In the genomic region with DNA sequence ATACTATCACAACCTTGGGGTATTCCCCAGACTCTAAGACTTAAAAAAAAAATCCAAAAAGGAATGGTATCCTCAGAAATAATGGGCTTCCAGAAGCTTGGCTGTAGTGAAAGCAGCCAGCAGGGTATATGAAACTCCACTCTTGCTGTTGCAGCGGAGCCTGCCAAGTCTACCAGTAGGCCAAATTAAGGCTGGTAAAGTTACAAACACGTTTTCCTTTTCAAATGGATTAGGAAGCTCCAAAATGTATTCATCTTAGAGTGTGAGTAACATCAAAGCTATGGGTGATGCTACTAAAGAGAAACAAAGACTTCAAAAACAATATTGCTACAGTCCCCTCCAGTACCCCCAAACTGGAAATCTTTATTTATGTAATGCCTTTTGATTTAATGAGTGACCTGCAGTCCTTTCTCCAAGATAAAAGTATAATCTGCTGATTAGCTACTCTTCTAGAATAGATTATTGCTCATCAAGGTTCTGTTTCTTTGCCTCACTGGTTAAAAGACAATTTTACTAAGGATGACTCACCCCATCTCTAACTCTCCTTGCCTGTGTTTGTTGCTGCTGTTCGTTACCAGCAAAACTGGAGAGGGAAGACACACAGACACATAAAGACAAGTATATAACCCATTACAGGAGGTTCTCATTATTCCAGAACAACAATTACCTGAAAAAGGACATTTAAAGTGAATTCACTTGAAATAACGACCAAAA, we compare ENCODE assay signal across 17 cellular contexts.
DNase-seq lines count a peak whose midpoint lies in the region; ATAC-seq, FAIRE-seq and TF ChIP-seq lines count a peak whose summit lies in the region.
"Had no signal": no experiment of that assay in that cellular context is flagged by ENCODE, and none has a peak within 500 bp of the region (broad histone marks: within the 10 kb centered on the region; RNA-seq: fewer than 3 reads in every experiment).

No MANE protein-coding gene starts in this region.

- no peaks in the 10 kb centered on the region for H3K9me1 ChIP-seq in K562 (ENCODE audit: control insufficient read depth, insufficient read depth, low read length)

- H3K4me3 Mint-ChIP-seq in activated CD4-positive, alpha-beta memory T cell treated with anti-CD3 and anti-CD28 coated beads for 36 hours: no peak overlapping the region
- H3K4me3 Mint-ChIP-seq: CD8-positive, alpha-beta memory T cell had no signal

- no peaks in the 10 kb centered on the region for H4K20me1 ChIP-seq in K562 (replicated peaks; ENCODE audit: control insufficient read depth, insufficient read depth, low read length)

- H3K27ac Mint-ChIP-seq in activated CD4-positive, alpha-beta memory T cell treated with anti-CD3 and anti-CD28 coated beads for 36 hours: no peak overlapping the region
- H3K27ac Mint-ChIP-seq: CD8-positive, alpha-beta memory T cell had no signal

- TF ChIP-seq POLR2A in K562 (conservative IDR thresholded peaks at IDR 0.05): no peak

- no peak overlapping the region for H3K9ac ChIP-seq in K562 (ENCODE audit: insufficient read depth in 1 of 2, low read depth in 2 of 2, low read length in 2 of 2)

- DNase-seq in AG10803 (ENCODE audit: low read depth) (peak; percentile 49), HT1080 (ENCODE audit: low read depth) (peak; percentile 63), K562 (ENCODE audit: extremely low read depth in 1 of 4, low spot score in 3 of 4) (no peak), left lung (no peak), SHP77 treated with DMSO at 0.1 percent for 48 hours (lab: John Stamatoyannopoulos, UW) (no peak), NAMALWA (ENCODE audit: low spot score) (no peak), OCI-M2 (lab: John Stamatoyannopoulos, UW; ENCODE audit: unreplicated experiment) (no peak)
- DNase-seq in activated CD4-positive, alpha-beta memory T cell treated with anti-CD3 and anti-CD28 coated beads for 36 hours: no peak
- DNase-seq: activated CD8-positive, alpha-beta memory T cell treated with anti-CD3 and anti-CD28 coated beads, Interleukin-2, amount 50 U/mL, for 4 hours; CD8-positive, alpha-beta memory T cell; MV-4-11; occipital lobe; stimulated activated CD4-positive, alpha-beta T cell treated with anti-CD3 and anti-CD28 coated beads, Interleukin-4, amount 100 ng/mL, for 1 hour; T1000 had no signal

- H3K4me1 Mint-ChIP-seq in activated CD4-positive, alpha-beta memory T cell treated with anti-CD3 and anti-CD28 coated beads for 36 hours (ENCODE audit: low read depth): no peaks in the 10 kb centered on the region

- BruUV-seq in K562 (replicated peaks; lab: Mats Ljungman, UMichigan): no TSS peak

- ATAC-seq in K562 (no peak), left lung (peak; percentile 54)
- ATAC-seq: esophagus mucosa had no signal

- H3K27ac ChIP-seq in K562 (ENCODE audit: extremely low read depth, low read depth, low read length) (no peak overlapping the region), left lung (no peak overlapping the region)
- H3K27ac ChIP-seq: cardiac muscle cell had no signal

- H3K9me3 Mint-ChIP-seq in activated CD4-positive, alpha-beta memory T cell treated with anti-CD3 and anti-CD28 coated beads for 36 hours: no peaks in the 10 kb centered on the region
- H3K9me3 Mint-ChIP-seq: CD8-positive, alpha-beta memory T cell had no signal

- no peaks in the 10 kb centered on the region for H3K27me3 Mint-ChIP-seq in activated CD4-positive, alpha-beta memory T cell treated with anti-CD3 and anti-CD28 coated beads for 36 hours
- H3K27me3 Mint-ChIP-seq: CD8-positive, alpha-beta memory T cell had no signal

- WGBS in K562 (ENCODE audit: insufficient coverage, low coverage, missing lambda C conversion rate): 2% methylated on average over 4 of the region's 4 CpGs

- FAIRE-seq in K562 (lab: Jason Lieb, UNC): no peak
- FAIRE-seq: GM12891 had no signal

- H3K36me3 ChIP-seq in K562 (ENCODE audit: control insufficient read depth, insufficient read depth, low read length) (no peaks in the 10 kb centered on the region), left lung (no peaks in the 10 kb centered on the region)
- H3K36me3 ChIP-seq: cardiac muscle cell had no signal

- peaks cover 0 to 5% of the 10 kb centered on the region in 2 experiments; a peak in 2 of 5 replicates for H3K27me3 ChIP-seq in K562 (ENCODE audit: control insufficient read depth in 2 of 2, insufficient read depth in 2 of 2, low read length in 2 of 2)
- H3K27me3 ChIP-seq in left lung: no peaks in the 10 kb centered on the region
- H3K27me3 ChIP-seq: cardiac muscle cell had no signal

- H3K4me3 ChIP-seq in AG10803 (ENCODE audit: low read length): no peak overlapping the region
- no peak overlapping the region for H3K4me3 ChIP-seq in K562
- H3K4me3 ChIP-seq in left lung: no peak overlapping the region
- H3K4me3 ChIP-seq: cardiac muscle cell had no signal

- no peak overlapping the region for H3K4me2 ChIP-seq in K562 (ENCODE audit: insufficient read depth, low read length)

- peaks cover 3% of the 10 kb centered on the region for H3K36me3 Mint-ChIP-seq in activated CD4-positive, alpha-beta memory T cell treated with anti-CD3 and anti-CD28 coated beads for 36 hours

- TF ChIP-seq RAD21 in K562 (CRISPR knock-in tag; conservative IDR thresholded peaks at IDR 0.05 in 1 of 2, IDR thresholded peaks at IDR 0.05 in 1 of 2): no peak

- POLR2A ChIA-PET in K562 (lab: Yijun Ruan, JAX): interaction anchor here (0.7 to 1.2 kb wide), 2 partner anchors 37 to 385 kb away, joined by 3 read pairs; no protein-coding TSS in a partner anchor
- POLR2A ChIA-PET in activated CD4-positive, alpha-beta memory T cell treated with anti-CD3 and anti-CD28 coated beads for 36 hours (lab: Charles Lee): no interaction called here

- intact Hi-C loops in K562 (cut with micrococcal nuclease) (no loop called here), left lung (cut with DNase I) (no loop called here)
- intact Hi-C loops in activated CD4-positive, alpha-beta memory T cell treated with anti-CD3 and anti-CD28 coated beads for 36 hours (cut with micrococcal nuclease): no loop called here

- H2AFZ ChIP-seq in K562 (ENCODE audit: low read depth, low read length): no peak overlapping the region

- in situ Hi-C loops in K562 (cut with MboI): no loop called here

- no peaks in the 10 kb centered on the region for H3K79me2 ChIP-seq in K562 (ENCODE audit: control insufficient read depth, insufficient read depth, low read length)

- no peak for TF ChIP-seq EP300 in K562 (IDR thresholded peaks at IDR 0.05; ENCODE audit: low read length)

- H3K4me1 ChIP-seq in K562 (replicated peaks in 1 of 2; ENCODE audit: control insufficient read depth in 2 of 2, insufficient read depth in 2 of 2, low read length in 2 of 2) (no peaks in the 10 kb centered on the region), left lung (no peaks in the 10 kb centered on the region)

- no peak for TF ChIP-seq CTCF in AG10803 (conservative IDR thresholded peaks at IDR 0.05; ENCODE audit: low read length)
- TF ChIP-seq CTCF in K562 (IDR thresholded peaks at IDR 0.05 in 2 of 3, conservative IDR thresholded peaks at IDR 0.05 in 1 of 3; ENCODE audit: insufficient read depth in 2 of 3, low read depth in 1 of 3, low read length in 3 of 3): no peak
- no peak for TF ChIP-seq CTCF in left lung (IDR thresholded peaks at IDR 0.05)

- H3K9me3 ChIP-seq in K562 (replicated peaks; ENCODE audit: control insufficient read depth, insufficient read depth, low read depth, low read length) (no peaks in the 10 kb centered on the region), left lung (no peaks in the 10 kb centered on the region)

- CTCF ChIA-PET in K562 (lab: Yijun Ruan, JAX; ENCODE audit: low intra/inter-chr PET ratio): no interaction called here
- CTCF ChIA-PET in activated CD4-positive, alpha-beta memory T cell treated with anti-CD3 and anti-CD28 coated beads for 36 hours (lab: Charles Lee): interaction anchor here (1.3 to 1.6 kb wide), 2 partner anchors 16 to 60 kb away, joined by 3 to 4 read pairs; no protein-coding TSS in a partner anchor

TF ChIP-seq in K562, 482 proteins besides CTCF, POLR2A, EP300 and RAD21 (continues in another document):
- TF ChIP-seq TCF7L2 (IDR thresholded peaks at IDR 0.05; ENCODE audit: low read depth, low read length) (no peak), SMARCA4 (IDR thresholded peaks at IDR 0.05) (no peak), ZNF24 (IDR thresholded peaks at IDR 0.05) (no peak)
- TF ChIP-seq, protein P1, sequence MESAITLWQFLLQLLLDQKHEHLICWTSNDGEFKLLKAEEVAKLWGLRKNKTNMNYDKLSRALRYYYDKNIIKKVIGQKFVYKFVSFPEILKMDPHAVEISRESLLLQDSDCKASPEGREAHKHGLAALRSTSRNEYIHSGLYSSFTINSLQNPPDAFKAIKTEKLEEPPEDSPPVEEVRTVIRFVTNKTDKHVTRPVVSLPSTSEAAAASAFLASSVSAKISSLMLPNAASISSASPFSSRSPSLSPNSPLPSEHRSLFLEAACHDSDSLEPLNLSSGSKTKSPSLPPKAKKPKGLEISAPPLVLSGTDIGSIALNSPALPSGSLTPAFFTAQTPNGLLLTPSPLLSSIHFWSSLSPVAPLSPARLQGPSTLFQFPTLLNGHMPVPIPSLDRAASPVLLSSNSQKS (CRISPR knock-in tag; IDR thresholded peaks at IDR 0.05): no peak
- TF ChIP-seq, protein P2, sequence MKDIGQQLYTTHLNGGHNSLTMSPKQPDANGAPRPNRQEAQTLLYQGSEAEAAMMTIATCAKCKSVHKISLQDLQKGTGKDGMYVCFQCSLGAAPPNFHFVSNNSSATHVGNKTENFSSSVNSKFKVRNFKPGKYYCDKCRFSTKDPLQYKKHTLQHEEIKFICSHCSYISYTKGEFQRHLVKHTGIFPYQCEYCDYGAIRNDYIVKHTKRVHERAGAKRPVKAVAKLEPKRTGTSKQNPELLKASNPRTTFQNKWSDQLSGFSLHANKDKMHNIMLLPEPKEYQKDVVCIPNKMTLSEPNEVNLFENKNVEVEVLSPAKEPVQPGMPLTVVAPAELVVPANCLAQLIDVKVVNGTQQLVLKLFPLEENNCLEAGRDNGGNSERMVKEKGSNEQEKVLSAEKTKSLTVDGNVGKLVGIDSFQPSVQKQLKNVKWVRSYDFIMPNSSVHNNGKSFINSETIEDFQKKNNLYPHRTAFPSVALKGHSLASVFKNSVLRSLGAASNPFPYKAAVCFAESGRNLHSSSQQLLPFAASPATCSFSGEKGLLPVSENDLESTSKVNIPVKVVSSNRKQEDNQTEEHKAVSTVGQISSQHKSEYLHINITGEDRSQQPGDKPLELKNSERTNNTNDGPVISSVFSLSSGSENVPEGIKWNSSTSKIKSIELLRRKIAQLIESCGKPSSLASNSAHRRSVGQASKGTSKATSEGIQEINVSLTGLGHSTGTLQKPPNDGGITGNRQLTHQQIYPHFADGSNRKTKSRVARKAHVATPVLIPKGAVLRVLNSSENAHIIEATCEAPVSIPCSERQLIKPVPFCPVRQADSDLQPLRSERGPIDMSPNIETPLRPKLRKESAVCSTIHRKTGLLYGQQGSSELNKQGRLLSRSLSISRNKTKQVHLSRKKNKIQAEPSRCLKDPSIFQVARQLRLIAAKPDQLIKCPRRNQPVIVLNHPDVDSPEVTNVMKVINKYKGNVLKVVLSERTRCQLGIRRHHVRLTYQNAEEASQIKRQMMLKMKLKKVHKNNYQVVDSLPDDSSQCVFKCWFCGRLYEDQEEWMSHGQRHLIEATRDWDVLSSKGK (CRISPR knock-in tag; IDR thresholded peaks at IDR 0.05): no peak

Comparison
In these comparisons a context has a peak if more than half of its experiments do, and no peak if none do; other contexts are left out.
1. DNase-seq: peak in AG10803 (single experiment) and HT1080 (single experiment); none in K562 (0 of 4), left lung (0 of 2), SHP77 treated with DMSO at 0.1 percent for 48 hours (single experiment), NAMALWA (single experiment), OCI-M2 (single experiment) and activated CD4-positive, alpha-beta memory T cell treated with anti-CD3 and anti-CD28 coated beads for 36 hours (single experiment).